In genomic region chr1:208513799-208514198, GRCh38 we compare ENCODE assay signal across 19 cellular contexts.
A peak's percentile ranks its signal among the peaks of the same experiment; 100 is the strongest.
DNase-seq lines count a peak whose midpoint lies in the region; ATAC-seq and TF ChIP-seq lines count a peak whose summit lies in the region.
"Had no signal": no experiment of that assay in that cellular context is flagged by ENCODE, and none has a peak within 500 bp of the region (broad histone marks: within the 10 kb centered on the region; RNA-seq: fewer than 3 reads in every experiment).

No MANE protein-coding gene starts in this region.

- H3K27me3 Mint-ChIP-seq in MCF 10A (ENCODE audit: insufficient read depth, unreplicated experiment), result no peaks in the 10 kb centered on the region
- H3K27me3 Mint-ChIP-seq: CD4-positive, alpha-beta memory T cell; IgD-negative memory B cell had no signal

- WGBS in aorta, 2 donors, result 48 to 57% methylated on average over 2 of the region's 2 CpGs

- no peak for TF ChIP-seq CTCF in MCF 10A (IDR thresholded peaks at IDR 0.05; ENCODE audit: unreplicated experiment)

- H3K9me3 Mint-ChIP-seq in MCF 10A (ENCODE audit: unreplicated experiment), result no peaks in the 10 kb centered on the region

- no peaks in the 10 kb centered on the region for H3K27me3 ChIP-seq in aorta (ENCODE audit: control insufficient read depth in 1 of 2, insufficient read depth in 2 of 2, low read length in 1 of 2)
- H3K27me3 ChIP-seq: BLaER1 treated with 17β-estradiol and CSF1 and Interleukin-3, amounts not matched to agents 10 nM and 100 nM had no signal

- no peak overlapping the region for H3K4me3 ChIP-seq in aorta (ENCODE audit: low read length in 2 of 2)
- H3K4me3 ChIP-seq: BLaER1 treated with 17β-estradiol and CSF1 and Interleukin-3, amounts not matched to agents 10 nM and 100 nM had no signal

- POLR2A ChIA-PET in MCF 10A (lab: Yijun Ruan, JAX), result interaction anchor here (0.7 kb wide), 1 partner anchor 307 kb away, joined by 3 read pairs; no protein-coding TSS in a partner anchor

- CTCF ChIA-PET in MCF 10A (lab: Yijun Ruan, JAX), result interaction anchor here (0.9 kb wide), 1 partner anchor 18 kb away, joined by 3 read pairs; no protein-coding TSS in a partner anchor

- H3K4me1 Mint-ChIP-seq in MCF 10A (ENCODE audit: insufficient read depth, unreplicated experiment), result peaks cover 31% of the 10 kb centered on the region
- H3K4me1 Mint-ChIP-seq: CD4-positive, alpha-beta memory T cell; IgD-negative memory B cell had no signal

- H3K36me3 Mint-ChIP-seq in MCF 10A (ENCODE audit: insufficient read depth, unreplicated experiment), result no peaks in the 10 kb centered on the region
- H3K36me3 Mint-ChIP-seq: CD4-positive, alpha-beta memory T cell; IgD-negative memory B cell had no signal

- DNase-seq in EH (ENCODE audit: low read depth) (peak; percentile 71), amniotic epithelial cell (ENCODE audit: low read depth) (peak; percentile 18), iPS-NIHi7 (ENCODE audit: extremely low spot score) (peak; percentile 5), aorta (no peak), MCF 10A (ENCODE audit: unreplicated experiment) (no peak)
- no peak for DNase-seq in activated CD8-positive, alpha-beta memory T cell treated with anti-CD3 and anti-CD28 coated beads, Interleukin-2, amount 50 U/mL, for 4 hours
- DNase-seq: Calu3; CD4-positive, alpha-beta memory T cell; DMS153; NCI-H1694 treated with DMSO at 0.1 percent for 48 hours; NCI-H446 treated with DMSO at 0.1 percent for 48 hours; NCI-H526 treated with DMSO at 0.1 percent for 48 hours; OCI-M1; SW 1271 had no signal

- H3K9me3 ChIP-seq in aorta (ENCODE audit: control insufficient read depth, low read length), result peaks cover 2% of the 10 kb centered on the region

- H3K27ac ChIP-seq in aorta (ENCODE audit: low read depth in 1 of 2, low read length in 2 of 2), result no peak overlapping the region
- H3K27ac ChIP-seq: BLaER1 treated with 17β-estradiol and CSF1 and Interleukin-3, amounts not matched to agents 10 nM and 100 nM had no signal

- intact Hi-C loops in aorta (cut with DNase I) (no loop called here), MCF 10A (cut with micrococcal nuclease) (no loop called here)

- H3K36me3 ChIP-seq in aorta (ENCODE audit: control insufficient read depth in 1 of 2, insufficient read depth in 2 of 2, low read length in 1 of 2), result no peaks in the 10 kb centered on the region
- H3K36me3 ChIP-seq: BLaER1 treated with 17β-estradiol and CSF1 and Interleukin-3, amounts not matched to agents 10 nM and 100 nM had no signal

- no peaks in the 10 kb centered on the region for H3K4me1 ChIP-seq in aorta (ENCODE audit: control insufficient read depth in 1 of 2, insufficient read depth in 2 of 2, low read length in 2 of 2)
- H3K4me1 ChIP-seq: BLaER1 treated with 17β-estradiol and CSF1 and Interleukin-3, amounts not matched to agents 10 nM and 100 nM had no signal

- no peak overlapping the region for H3K27ac Mint-ChIP-seq in MCF 10A (ENCODE audit: low read depth, unreplicated experiment)
- H3K27ac Mint-ChIP-seq: CD4-positive, alpha-beta memory T cell; IgD-negative memory B cell had no signal

- BruUV-seq in MCF 10A (replicated peaks; lab: Mats Ljungman, UMichigan), result no TSS peak

- peak; percentile 11 for ATAC-seq in aorta (ENCODE audit: low FRiP score)
- ATAC-seq in activated CD4-positive, CD25-positive, alpha-beta regulatory T cell treated with anti-CD3 and anti-CD28 coated beads, Interleukin-2, amount 50 U/mL, for 24 hours, result no peak
- ATAC-seq: HCT116, Right ventricle myocardium inferior had no signal

- H3K4me3 Mint-ChIP-seq in MCF 10A (ENCODE audit: unreplicated experiment), result no peak overlapping the region
- H3K4me3 Mint-ChIP-seq: CD4-positive, alpha-beta memory T cell; IgD-negative memory B cell had no signal

Comparison
In these comparisons a context has a peak if more than half of its experiments do, and no peak if none do; other contexts are left out.
1. DNase-seq: peak in EH (single experiment), amniotic epithelial cell (single experiment) and iPS-NIHi7 (single experiment); none in aorta (0 of 2), activated CD8-positive, alpha-beta memory T cell treated with anti-CD3 and anti-CD28 coated beads, Interleukin-2, amount 50 U/mL, for 4 hours (single experiment) and MCF 10A (single experiment).